8 cellular contexts compared by ENCODE assay signal in genomic region chr6:30821862-30822784, GRCh38.
DNase-seq lines count a peak whose midpoint lies in the region; ATAC-seq and TF ChIP-seq lines count a peak whose summit lies in the region.

No MANE protein-coding gene starts in this region.

- intact Hi-C loops in activated CD4-positive, alpha-beta T cell treated with anti-CD3 and anti-CD28 coated beads for 36 hours (cut with DNase I, micrococcal nuclease), result no loop called here
- intact Hi-C loops in colonic mucosa (cut with DNase I), result loop anchor here (5.0 kb wide), 1 partner anchor 80 kb away; the partner anchor contains the start of genes FLOT1 and IER3

- H3K36me3 Mint-ChIP-seq in activated CD4-positive, alpha-beta T cell treated with anti-CD3 and anti-CD28 coated beads for 36 hours (ENCODE audit: low read depth), result peaks cover 7% of the 10 kb centered on the region

- H3K4me1 ChIP-seq in colonic mucosa, result peaks cover 19% of the 10 kb centered on the region

- CTCF ChIA-PET in activated CD4-positive, alpha-beta T cell treated with anti-CD3 and anti-CD28 coated beads for 36 hours (lab: Charles Lee), result interaction anchor here (0.5 to 5.4 kb wide), 30 partner anchors 9 to 491 kb away, joined by 3 to 46 read pairs (median 6); partner anchors contain the start of genes FLOT1, GTF2H4 and VARS2

- no peak overlapping the region for H3K27ac ChIP-seq in colonic mucosa

- peak; percentile 40 for TF ChIP-seq CTCF in colonic mucosa (IDR thresholded peaks at IDR 0.05)

- H3K4me3 ChIP-seq in colonic mucosa, result no peak overlapping the region

- no peak for DNase-seq in activated CD4-positive, alpha-beta T cell treated with anti-CD3 and anti-CD28 coated beads for 36 hours
- no peak for DNase-seq in activated CD4-positive, alpha-beta T cell treated with anti-CD3 and anti-CD28 coated beads, Interleukin-2, amount 50 U/mL, for 48 hours
- DNase-seq in NCI-H2171 treated with DMSO at 0.1 percent for 48 hours (lab: John Stamatoyannopoulos, UW) (peak; percentile 34), colonic mucosa (no peak), midbrain (lab: John Stamatoyannopoulos, UW) (peak; percentile 60), NCI-H2107 (lab: John Stamatoyannopoulos, UW) (no peak)

- no peaks in the 10 kb centered on the region for H3K36me3 ChIP-seq in colonic mucosa

- no peaks in the 10 kb centered on the region for H3K27me3 Mint-ChIP-seq in activated CD4-positive, alpha-beta T cell treated with anti-CD3 and anti-CD28 coated beads for 36 hours

- H3K4me3 Mint-ChIP-seq in activated CD4-positive, alpha-beta T cell treated with anti-CD3 and anti-CD28 coated beads for 36 hours, result no peak overlapping the region

- H3K27ac Mint-ChIP-seq in activated CD4-positive, alpha-beta T cell treated with anti-CD3 and anti-CD28 coated beads for 36 hours, result peak overlapping the region; percentile 70

- no peaks in the 10 kb centered on the region for H3K27me3 ChIP-seq in colonic mucosa

- peak overlapping the region in 1 of 2 donors; percentile 46 for H3K9ac ChIP-seq in colonic mucosa (ENCODE audit: low read depth in 2 of 2, low read length in 2 of 2)

- H3K9me3 Mint-ChIP-seq in activated CD4-positive, alpha-beta T cell treated with anti-CD3 and anti-CD28 coated beads for 36 hours (ENCODE audit: low read depth), result no peaks in the 10 kb centered on the region

- no peak for ATAC-seq in activated CD4-positive, alpha-beta T cell treated with anti-CD3 and anti-CD28 coated beads for 36 hours
- ATAC-seq in GM18502 (IDR thresholded peaks at IDR 0.05; ENCODE audit: poor library complexity, unreplicated experiment) (no peak), GM19023 (IDR thresholded peaks at IDR 0.05; ENCODE audit: unreplicated experiment) (no peak)

- no peaks in the 10 kb centered on the region for H3K9me3 ChIP-seq in colonic mucosa

- H3K4me1 Mint-ChIP-seq in activated CD4-positive, alpha-beta T cell treated with anti-CD3 and anti-CD28 coated beads for 36 hours, result peaks cover 74% of the 10 kb centered on the region

- POLR2A ChIA-PET in activated CD4-positive, alpha-beta T cell treated with anti-CD3 and anti-CD28 coated beads for 36 hours (lab: Charles Lee), result interaction anchor here (0.9 kb wide), 1 partner anchor 11 kb away, joined by 3 read pairs; no protein-coding TSS in a partner anchor

Comparison
In these comparisons a context has a peak if more than half of its experiments do, and no peak if none do; other contexts are left out.
1. DNase-seq: peak in NCI-H2171 treated with DMSO at 0.1 percent for 48 hours (single experiment) and midbrain (single experiment); none in activated CD4-positive, alpha-beta T cell treated with anti-CD3 and anti-CD28 coated beads for 36 hours (single experiment), activated CD4-positive, alpha-beta T cell treated with anti-CD3 and anti-CD28 coated beads, Interleukin-2, amount 50 U/mL, for 48 hours (0 of 2), colonic mucosa (single experiment) and NCI-H2107 (single experiment).